ENCODE assay signal across 7 cellular contexts in the genomic region with DNA sequence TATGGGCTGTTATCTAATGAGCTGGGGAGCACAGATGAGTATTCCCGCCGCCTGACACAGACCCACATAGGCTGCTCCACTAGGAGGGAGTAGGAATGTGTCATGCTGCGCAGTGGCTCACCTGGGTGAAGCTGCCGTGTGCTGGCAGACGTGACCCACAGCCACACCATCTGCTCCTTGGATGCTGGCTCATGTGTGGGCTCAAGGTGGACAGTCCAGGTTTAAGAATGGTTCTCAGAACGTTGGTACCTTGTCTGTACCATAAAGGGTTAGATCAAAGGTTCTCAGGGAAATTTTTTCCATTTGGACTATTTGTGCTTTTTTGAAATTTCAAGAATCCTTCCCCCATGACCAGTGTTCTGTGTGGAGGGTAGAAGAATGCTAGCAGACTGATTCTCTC.
"Had no signal": no experiment of that assay in that cellular context is flagged by ENCODE, and none has a peak within 500 bp of the region (broad histone marks: within the 10 kb centered on the region; RNA-seq: fewer than 3 reads in every experiment).

No MANE protein-coding gene starts in this region.

- H3K4me3 ChIP-seq: GM23248, K562 had no signal

- H3K27ac ChIP-seq: GM23248 had no signal

- DNase-seq: GM23248, GOT3, H9, HCEC 1CT, IMR-90, KG1 had no signal

- ATAC-seq: K562 had no signal
